ENCODE assay signal across 14 cellular contexts in the genomic region with DNA sequence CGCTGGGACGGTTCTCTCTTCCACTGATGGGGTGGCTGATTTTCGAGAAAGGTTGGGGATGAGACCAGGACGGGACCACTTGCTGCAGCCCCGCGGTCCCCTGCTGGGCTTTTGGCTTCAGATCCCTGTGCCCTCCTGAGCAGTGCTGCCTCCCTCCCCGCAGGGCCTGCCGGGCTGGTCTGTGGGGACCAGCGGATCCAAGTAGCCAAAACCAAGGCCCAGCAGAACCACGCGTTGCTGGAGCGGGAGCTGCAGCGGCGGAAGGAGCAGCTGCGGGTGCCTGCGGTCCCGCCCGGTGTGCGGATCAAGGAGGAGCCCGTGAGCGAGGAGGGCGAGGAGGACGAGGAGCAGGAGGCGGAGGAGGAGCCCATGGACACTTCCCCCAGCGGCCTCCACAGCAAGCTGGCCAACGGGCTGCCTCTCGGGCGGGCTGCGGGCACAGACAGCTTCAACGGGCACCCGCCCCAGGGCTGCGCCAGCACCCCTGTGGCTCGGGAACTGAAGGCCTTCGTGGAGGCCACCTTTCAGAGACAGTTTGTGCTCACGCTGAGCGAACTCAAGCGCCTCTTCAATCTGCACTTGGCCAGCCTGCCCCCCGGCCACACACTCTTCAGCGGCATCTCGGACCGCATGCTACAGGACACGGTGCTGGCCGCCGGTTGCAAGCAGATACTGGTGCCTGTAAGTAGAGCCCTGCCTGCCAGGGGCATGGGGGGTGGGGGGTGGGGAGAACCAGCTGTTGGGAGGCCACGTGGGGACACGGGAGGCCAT.
"Had no signal": no experiment of that assay in that cellular context is flagged by ENCODE, and none has a peak within 500 bp of the region (broad histone marks: within the 10 kb centered on the region; RNA-seq: fewer than 3 reads in every experiment).

No MANE protein-coding gene starts in this region.

- H3K27me3 Mint-ChIP-seq: activated CD4-positive, alpha-beta T cell treated with anti-CD3 and anti-CD28 coated beads, Interleukin-2, amount 10 ng/mL, durations not matched to agents 7 days and 5 days; activated naive CD4-positive, alpha-beta T cell treated with anti-CD3 and anti-CD28 coated beads, Interleukin-2, amount 10 ng/mL, durations not matched to agents 7 days and 5 days; natural killer cell treated with Interleukin-12 subunit alpha and Interleukin-12 subunit beta and Interleukin-15 and Interleukin-18, amount 100 ng/mL, for 72 hours had no signal

- H3K27ac ChIP-seq: ascending aorta, coronary artery, lower lobe of right lung had no signal

- DNase-seq: activated CD4-positive, alpha-beta T cell treated with anti-CD3 and anti-CD28 coated beads, Interleukin-2, amount 10 ng/mL, durations not matched to agents 7 days and 5 days; activated effector memory CD4-positive, alpha-beta T cell treated with Interleukin-2 at 50 U/mL for 16 hours; activated naive CD4-positive, alpha-beta T cell treated with anti-CD3 and anti-CD28 coated beads, Interleukin-2, amount 10 ng/mL, durations not matched to agents 7 days and 5 days; left colon; lower lobe of right lung; retina; stimulated activated naive CD4-positive, alpha-beta T cell had no signal

- H3K27me3 ChIP-seq: ascending aorta had no signal

- H3K27ac Mint-ChIP-seq: mesothelial cell of epicardium had no signal

- H3K4me3 Mint-ChIP-seq: activated CD4-positive, alpha-beta T cell treated with anti-CD3 and anti-CD28 coated beads, Interleukin-2, amount 10 ng/mL, durations not matched to agents 7 days and 5 days; activated naive CD4-positive, alpha-beta T cell treated with anti-CD3 and anti-CD28 coated beads, Interleukin-2, amount 10 ng/mL, durations not matched to agents 7 days and 5 days; mesothelial cell of epicardium; natural killer cell treated with Interleukin-12 subunit alpha and Interleukin-12 subunit beta and Interleukin-15 and Interleukin-18, amount 100 ng/mL, for 72 hours had no signal

- H3K4me1 Mint-ChIP-seq: mesothelial cell of epicardium had no signal

- H3K9me3 ChIP-seq: ascending aorta, lower lobe of right lung had no signal

- H3K9me3 Mint-ChIP-seq: activated CD4-positive, alpha-beta T cell treated with anti-CD3 and anti-CD28 coated beads, Interleukin-2, amount 10 ng/mL, durations not matched to agents 7 days and 5 days; activated naive CD4-positive, alpha-beta T cell treated with anti-CD3 and anti-CD28 coated beads, Interleukin-2, amount 10 ng/mL, durations not matched to agents 7 days and 5 days; mesothelial cell of epicardium; natural killer cell treated with Interleukin-12 subunit alpha and Interleukin-12 subunit beta and Interleukin-15 and Interleukin-18, amount 100 ng/mL, for 72 hours had no signal

- ATAC-seq: activated CD4-positive, CD25-positive, alpha-beta regulatory T cell treated with anti-CD3 and anti-CD28 coated beads, Interleukin-2, amount 50 U/mL, for 24 hours; esophagus mucosa; left colon; lower lobe of right lung; natural killer cell treated with Interleukin-12 subunit alpha and Interleukin-12 subunit beta and Interleukin-15 and Interleukin-18, amount 100 ng/mL, for 72 hours; SK-N-SH treated with all-trans-retinoic acid at 6 μM for 48 hours had no signal

- H3K4me3 ChIP-seq: ascending aorta, coronary artery, lower lobe of right lung had no signal
